Comparison of ENCODE assay signal across 22 cellular contexts in the genomic region with DNA sequence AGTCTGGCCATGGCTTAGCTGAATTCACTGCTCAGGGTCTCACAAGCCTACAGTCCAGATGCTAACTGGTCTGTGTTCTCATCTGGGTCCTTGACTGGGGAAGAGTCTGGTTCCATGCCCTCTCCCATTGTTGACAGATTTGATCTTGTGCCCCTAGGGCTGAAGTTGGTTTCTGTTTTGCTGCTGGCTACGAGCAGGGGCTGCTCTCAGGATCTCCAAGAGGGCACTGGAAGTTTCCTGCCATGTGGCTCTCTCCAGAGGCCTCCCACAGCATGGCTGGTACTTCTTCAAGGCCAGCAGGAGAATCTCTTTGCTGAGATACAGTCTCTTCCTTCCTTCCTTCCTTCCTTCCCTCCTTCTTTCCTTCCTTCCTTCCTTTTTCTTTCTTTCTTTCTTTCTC.
"Had no signal": no experiment of that assay in that cellular context is flagged by ENCODE, and none has a peak within 500 bp of the region (broad histone marks: within the 10 kb centered on the region; RNA-seq: fewer than 3 reads in every experiment).

No MANE protein-coding gene starts in this region.

- H3K27ac ChIP-seq: coronary artery, heart left ventricle, neutrophil, spleen, stomach, thoracic aorta had no signal

- H3K27me3 ChIP-seq: stomach had no signal

- DNase-seq: effector CD4-positive, alpha-beta T cell; foreskin melanocyte; heart left ventricle; hippocampal formation; left colon; left ventricle myocardium superior; mucosa of descending colon; naive thymus-derived CD8-positive, alpha-beta T cell; posterior cingulate gyrus; spleen; stimulated activated CD4-positive, alpha-beta T cell treated with anti-CD3 and anti-CD28 coated beads, Interleukin-15, amount 100 ng/mL, for 24 hours; stimulated activated CD4-positive, alpha-beta T cell treated with anti-CD3 and anti-CD28 coated beads, Interleukin-1b, Interleukin-23, amount 100 ng/mL, for 48 hours; stimulated activated CD4-positive, alpha-beta T cell treated with anti-CD3 and anti-CD28 coated beads, Interleukin-4, amount 100 ng/mL, for 24 hours; stimulated activated naive B cell treated with anti-CD40 and anti-IgM and Interleukin-4, amounts not matched to agents 10 μg/mL and 1 μg/mL and 100 μg/mL, for 72 hours; stomach; substantia nigra; trophoblast cell had no signal

- ATAC-seq: heart left ventricle; left colon; left ventricle myocardium superior; mucosa of descending colon; naive thymus-derived CD8-positive, alpha-beta T cell; sciatic nerve; stimulated activated naive B cell treated with anti-CD40 and anti-IgM and Interleukin-4, amounts not matched to agents 10 μg/mL and 1 μg/mL and 100 μg/mL, for 72 hours had no signal

- H3K4me3 ChIP-seq: coronary artery, heart left ventricle, lung, mucosa of descending colon, spleen, stomach, thoracic aorta had no signal

- H3K9me3 ChIP-seq: heart left ventricle, mucosa of descending colon, neutrophil, spleen, stomach, thoracic aorta had no signal

- H3K4me1 ChIP-seq: heart left ventricle, spleen had no signal

- H3K36me3 ChIP-seq: heart left ventricle, neutrophil, spleen, stomach, thoracic aorta had no signal
